7 cellular contexts compared by ENCODE assay signal in the genomic region with DNA sequence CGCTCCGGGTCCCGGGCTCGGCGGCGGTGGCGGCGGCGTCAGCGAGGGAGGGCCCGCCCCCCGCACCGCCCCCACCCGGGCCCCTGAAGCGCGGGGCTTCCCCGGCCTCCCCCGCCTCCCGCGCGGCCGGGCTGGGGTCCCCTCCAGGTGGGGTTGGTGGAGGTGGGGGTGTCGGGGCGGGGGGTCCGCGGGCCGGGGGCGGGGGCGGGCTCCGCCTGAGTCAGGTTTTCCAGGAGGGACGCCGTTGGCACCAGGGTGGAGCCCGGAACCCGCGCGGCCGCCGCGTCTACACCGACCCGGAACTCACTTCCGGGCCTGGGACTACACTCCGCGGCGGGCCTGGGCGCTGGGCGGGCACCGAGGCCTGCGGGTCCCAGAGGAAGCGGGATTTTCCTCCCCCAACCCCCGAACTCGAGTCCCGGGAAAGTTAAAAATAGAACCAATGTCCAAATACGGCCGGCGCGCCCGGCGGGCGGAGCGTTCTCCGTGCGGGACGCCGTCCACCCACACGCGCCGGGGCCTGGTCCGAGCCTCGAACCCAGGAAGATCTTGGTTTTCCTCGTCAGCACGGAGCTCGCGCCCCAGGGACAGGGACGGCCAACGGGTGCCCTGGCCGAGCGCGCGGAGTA. TPM values are rescaled to one million over a fixed set of nuclear protein-coding genes. Genes with fewer than 3 reads are reported as not detected.
DNase-seq lines count a peak whose midpoint lies in the region; ATAC-seq lines count a peak whose summit lies in the region.

No MANE protein-coding gene starts in this region.

- no peaks in the 10 kb centered on the region for H3K27me3 Mint-ChIP-seq in activated CD4-positive, alpha-beta memory T cell treated with anti-CD3 and anti-CD28 coated beads for 36 hours
- no peaks in the 10 kb centered on the region for H3K27me3 Mint-ChIP-seq in stimulated activated naive CD8-positive, alpha-beta T cell treated with anti-CD3 and anti-CD28 coated beads, Interleukin-15, Interleukin-2, amounts not matched to agents 100 ng/mL and 50 ng/mL, for 24 hours

- H3K27ac ChIP-seq in mesodermal cell (ENCODE audit: low read depth, low read length, severe bottlenecking), result peak overlapping the region; percentile 82

- H3K36me3 Mint-ChIP-seq in activated CD4-positive, alpha-beta memory T cell treated with anti-CD3 and anti-CD28 coated beads for 36 hours, result peaks cover 4% of the 10 kb centered on the region
- H3K36me3 Mint-ChIP-seq in stimulated activated naive CD8-positive, alpha-beta T cell treated with anti-CD3 and anti-CD28 coated beads, Interleukin-15, Interleukin-2, amounts not matched to agents 100 ng/mL and 50 ng/mL, for 24 hours (ENCODE audit: low read depth), result peaks cover 4% of the 10 kb centered on the region

- peaks cover 30% of the 10 kb centered on the region for H3K4me1 Mint-ChIP-seq in activated CD4-positive, alpha-beta memory T cell treated with anti-CD3 and anti-CD28 coated beads for 36 hours (ENCODE audit: low read depth)
- H3K4me1 Mint-ChIP-seq in stimulated activated naive CD8-positive, alpha-beta T cell treated with anti-CD3 and anti-CD28 coated beads, Interleukin-15, Interleukin-2, amounts not matched to agents 100 ng/mL and 50 ng/mL, for 24 hours (ENCODE audit: low read depth), result peaks cover 32% of the 10 kb centered on the region

- intact Hi-C loops in activated CD4-positive, alpha-beta memory T cell treated with anti-CD3 and anti-CD28 coated beads for 36 hours (cut with micrococcal nuclease), result loop anchor here (1.0 kb wide), 1 partner anchor 30 kb away; the partner anchor contains the start of gene CRK

- peaks cover 30% of the 10 kb centered on the region for H3K4me1 ChIP-seq in mesodermal cell (ENCODE audit: control insufficient read depth, insufficient read depth, low read length, poor library complexity, severe bottlenecking)

- DNase-seq in KBM-7 (peak; percentile 34), COLO829 (ENCODE audit: low spot score) (no peak)
- DNase-seq in activated CD4-positive, alpha-beta memory T cell treated with anti-CD3 and anti-CD28 coated beads for 36 hours, result peak; percentile 76
- peak; percentile 29 for DNase-seq in effector CD8-positive, alpha-beta T cell (lab: John Stamatoyannopoulos, UW)

- peak overlapping the region; percentile 44 for H3K4me3 ChIP-seq in mesodermal cell (ENCODE audit: extremely low read depth, insufficient read depth, low read length, poor library complexity, severe bottlenecking)

- ATAC-seq in GM19025 (IDR thresholded peaks at IDR 0.05; ENCODE audit: low read depth, unreplicated experiment), result peak; percentile 32

- H3K9me3 Mint-ChIP-seq in activated CD4-positive, alpha-beta memory T cell treated with anti-CD3 and anti-CD28 coated beads for 36 hours, result no peaks in the 10 kb centered on the region
- no peaks in the 10 kb centered on the region for H3K9me3 Mint-ChIP-seq in stimulated activated naive CD8-positive, alpha-beta T cell treated with anti-CD3 and anti-CD28 coated beads, Interleukin-15, Interleukin-2, amounts not matched to agents 100 ng/mL and 50 ng/mL, for 24 hours

- H3K9me3 ChIP-seq in mesodermal cell (ENCODE audit: control insufficient read depth, low read length), result no peaks in the 10 kb centered on the region

- 8 to 12% methylated on average over 48 to 50 of the region's 80 CpGs for WGBS in mesodermal cell (ENCODE audit: insufficient coverage in 2 of 2), 2 experiments

- in situ Hi-C loops in KBM-7 (cut with MboI; ENCODE audit: low pct_unique_long_range_greater_than_20kb, low sequenced_read_pairs), result no loop called here

- CTCF ChIA-PET in activated CD4-positive, alpha-beta memory T cell treated with anti-CD3 and anti-CD28 coated beads for 36 hours (lab: Charles Lee), result interaction anchor here (0.8 kb wide), 1 partner anchor 164 kb away, joined by 3 read pairs; the partner anchor contains the start of gene RILP

- H3K27ac Mint-ChIP-seq in activated CD4-positive, alpha-beta memory T cell treated with anti-CD3 and anti-CD28 coated beads for 36 hours, result no peak overlapping the region
- no peak overlapping the region for H3K27ac Mint-ChIP-seq in stimulated activated naive CD8-positive, alpha-beta T cell treated with anti-CD3 and anti-CD28 coated beads, Interleukin-15, Interleukin-2, amounts not matched to agents 100 ng/mL and 50 ng/mL, for 24 hours

- H3K4me3 Mint-ChIP-seq in activated CD4-positive, alpha-beta memory T cell treated with anti-CD3 and anti-CD28 coated beads for 36 hours, result peak overlapping the region; percentile 73
- H3K4me3 Mint-ChIP-seq in stimulated activated naive CD8-positive, alpha-beta T cell treated with anti-CD3 and anti-CD28 coated beads, Interleukin-15, Interleukin-2, amounts not matched to agents 100 ng/mL and 50 ng/mL, for 24 hours, result peak overlapping the region; percentile 69

- POLR2A ChIA-PET in activated CD4-positive, alpha-beta memory T cell treated with anti-CD3 and anti-CD28 coated beads for 36 hours (lab: Charles Lee), result interaction anchor here (0.7 kb wide), 1 partner anchor 23 kb away, joined by 3 read pairs; no protein-coding TSS in a partner anchor

- H3K36me3 ChIP-seq in mesodermal cell (ENCODE audit: control insufficient read depth, insufficient read depth, low read length), result peaks cover 32% of the 10 kb centered on the region

RNA-seq across cellular contexts. Expression of gene MYO1C, which starts 6.6 kb away (rescaled TPM):
- total RNA-seq in activated CD4-positive, alpha-beta memory T cell treated with anti-CD3 and anti-CD28 coated beads for 36 hours, result 10 to 100 TPM; 42.8 to 46.7 TPM
- polyA plus RNA-seq in mesodermal cell (2013, experiment 1 of 2), result 83.2 TPM
- polyA plus RNA-seq in mesodermal cell (2013, experiment 2 of 2), result 73.4 TPM

RNA-seq across cellular contexts. Expression of gene CRK, which starts 29.8 kb away (rescaled TPM):
- 10 to 100 TPM; 14.1 to 17.8 TPM for total RNA-seq in activated CD4-positive, alpha-beta memory T cell treated with anti-CD3 and anti-CD28 coated beads for 36 hours
- polyA plus RNA-seq in mesodermal cell (2013, experiment 1 of 2), result 68.2 TPM
- 63.0 TPM for polyA plus RNA-seq in mesodermal cell (2013, experiment 2 of 2)

RNA-seq across cellular contexts. Expression of gene INPP5K, which starts 30.6 kb away (rescaled TPM):
- 10 to 100 TPM; 21.2 to 24.0 TPM for total RNA-seq in activated CD4-positive, alpha-beta memory T cell treated with anti-CD3 and anti-CD28 coated beads for 36 hours
- polyA plus RNA-seq in mesodermal cell (2013, experiment 1 of 2), result 23.8 TPM
- polyA plus RNA-seq in mesodermal cell (2013, experiment 2 of 2), result 19.8 TPM
